20 cellular contexts compared by ENCODE assay signal in the genomic region with DNA sequence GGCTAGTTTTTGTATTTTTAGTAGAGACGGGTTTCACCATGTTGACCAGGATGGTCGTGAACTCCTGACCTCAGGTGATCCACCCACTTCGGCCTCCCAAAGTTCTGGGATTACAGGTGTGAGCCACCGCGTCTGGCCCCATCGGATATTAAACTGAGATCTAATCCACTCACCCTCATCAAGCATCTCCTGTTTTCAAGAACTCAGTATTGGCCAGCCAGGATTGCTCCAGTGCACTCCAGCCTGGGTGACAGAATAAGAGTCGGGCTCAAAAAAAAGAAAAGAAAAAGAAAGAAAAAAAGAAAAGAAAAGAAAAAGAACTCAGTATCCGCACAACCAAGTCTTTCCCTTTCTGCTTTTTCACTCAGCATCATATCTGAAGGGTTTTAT.
A peak's percentile ranks its signal among the peaks of the same experiment; 100 is the strongest.
DNase-seq lines count a peak whose midpoint lies in the region; ATAC-seq and TF ChIP-seq lines count a peak whose summit lies in the region.
"Had no signal": no experiment of that assay in that cellular context is flagged by ENCODE, and none has a peak within 500 bp of the region (broad histone marks: within the 10 kb centered on the region; RNA-seq: fewer than 3 reads in every experiment).

No MANE protein-coding gene starts in this region.

- no peak for TF ChIP-seq RAD21 in SK-N-SH (IDR thresholded peaks at IDR 0.05; ENCODE audit: low read length)

- H3K9me3 ChIP-seq in CD8-positive, alpha-beta memory T cell (ENCODE audit: low read length), result no peaks in the 10 kb centered on the region
- H3K9me3 ChIP-seq in SK-N-SH, result no peaks in the 10 kb centered on the region
- H3K9me3 ChIP-seq: MG63 had no signal

- TF ChIP-seq EP300 in SK-N-SH (IDR thresholded peaks at IDR 0.05; ENCODE audit: borderline replicate concordance in 1 of 2, low read depth in 1 of 2, low read length in 1 of 2), result no peak

- no peaks in the 10 kb centered on the region for H4K20me1 ChIP-seq in SK-N-SH (ENCODE audit: insufficient read depth)

- no peaks in the 10 kb centered on the region for H3K27me3 Mint-ChIP-seq in CD8-positive, alpha-beta memory T cell
- H3K27me3 Mint-ChIP-seq: stimulated activated naive CD8-positive, alpha-beta T cell treated with anti-CD3 and anti-CD28 coated beads, Interleukin-15, amount 100 ng/mL, for 72 hours; T-helper 17 cell had no signal

- peaks cover 0 to 2% (median 0%) of the 10 kb centered on the region in 3 donors for H3K4me1 Mint-ChIP-seq in CD8-positive, alpha-beta memory T cell
- H3K4me1 Mint-ChIP-seq: naive thymus-derived CD8-positive, alpha-beta T cell; stimulated activated naive CD8-positive, alpha-beta T cell treated with anti-CD3 and anti-CD28 coated beads, Interleukin-15, amount 100 ng/mL, for 72 hours; T-helper 17 cell had no signal

- H3K27me3 ChIP-seq in CD8-positive, alpha-beta memory T cell (ENCODE audit: insufficient read depth, low read length, poor library complexity, severe bottlenecking), result no peaks in the 10 kb centered on the region
- H3K27me3 ChIP-seq in SK-N-SH (ENCODE audit: insufficient read depth) (no peaks in the 10 kb centered on the region), dorsolateral prefrontal cortex (peaks cover 0 to 7% (median 0%) of the 10 kb centered on the region in 45 donors)
- H3K27me3 ChIP-seq: MG63 had no signal

- TF ChIP-seq CTCF in SK-N-SH (IDR thresholded peaks at IDR 0.05) (no peak), dorsolateral prefrontal cortex (IDR thresholded peaks at IDR 0.05 in 54 of 56, conservative IDR thresholded peaks at IDR 0.05 in 2 of 56; ENCODE audit: low read depth in 1 of 56, partially characterized antibody in 56 of 56) (no peak)

- peak; percentile 60 for ATAC-seq in sciatic nerve
- no peak for ATAC-seq in HG03159 (IDR thresholded peaks at IDR 0.05; ENCODE audit: unreplicated experiment)
- ATAC-seq: naive thymus-derived CD8-positive, alpha-beta T cell; stimulated activated naive CD8-positive, alpha-beta T cell treated with anti-CD3 and anti-CD28 coated beads, Interleukin-15, amount 100 ng/mL, for 72 hours; T-helper 17 cell had no signal

- DNase-seq in CD8-positive, alpha-beta memory T cell, result no peak
- DNase-seq in SK-N-SH, result no peak
- no peak for DNase-seq in dorsolateral prefrontal cortex
- DNase-seq in sciatic nerve (ENCODE audit: low spot score), result no peak
- no peak for DNase-seq in NK-92 (lab: John Stamatoyannopoulos, UW; ENCODE audit: unreplicated experiment)
- no peak for DNase-seq in superior temporal gyrus (ENCODE audit: extremely low spot score)
- no peak for DNase-seq in MV-4-11 (lab: John Stamatoyannopoulos, UW)
- DNase-seq: activated CD4-positive, alpha-beta T cell treated with anti-CD3 and anti-CD28 coated beads, Interleukin-2, amount 50 U/mL, for 4 hours; activated T-cell treated with anti-CD3 and anti-CD28 coated beads for 4 hours; MG63; NCI-H1694 treated with DMSO at 0.1 percent for 48 hours; SIG-M5; small intestine; stimulated activated CD4-positive, alpha-beta T cell treated with anti-CD3 and anti-CD28 coated beads, Interleukin-4, amount 100 ng/mL, for 1 hour; stimulated activated naive CD8-positive, alpha-beta T cell treated with anti-CD3 and anti-CD28 coated beads, Interleukin-15, amount 100 ng/mL, for 72 hours; T-helper 17 cell had no signal

- H3K4me1 ChIP-seq in CD8-positive, alpha-beta memory T cell (ENCODE audit: insufficient read depth, low read length), result no peaks in the 10 kb centered on the region
- no peaks in the 10 kb centered on the region for H3K4me1 ChIP-seq in SK-N-SH (ENCODE audit: control insufficient read depth in 1 of 2, insufficient read depth in 2 of 2, low read depth in 1 of 2, low read length in 1 of 2)
- H3K4me1 ChIP-seq: parathyroid adenoma had no signal

- H3K27ac ChIP-seq in CD8-positive, alpha-beta memory T cell (ENCODE audit: low read depth, low read length), result no peak overlapping the region
- no peak overlapping the region for H3K27ac ChIP-seq in SK-N-SH (ENCODE audit: low read depth in 2 of 2, low read length in 1 of 2)
- peak overlapping the region in 1 of 59 donors; percentile 49 for H3K27ac ChIP-seq in dorsolateral prefrontal cortex
- H3K27ac ChIP-seq: parathyroid adenoma had no signal

- CTCF ChIA-PET in CD8-positive, alpha-beta memory T cell (lab: Charles Lee), result no interaction called here
- CTCF ChIA-PET in SK-N-SH (lab: Yijun Ruan, JAX), result interaction anchor here (0.7 to 2.7 kb wide), 2 partner anchors 16 to 52 kb away, joined by 3 to 9 read pairs; no protein-coding TSS in a partner anchor

- H3K4me3 Mint-ChIP-seq in CD8-positive, alpha-beta memory T cell, result peak overlapping the region in 5 of 7 donors; percentile 82 to 91 (median 87)
- H3K4me3 Mint-ChIP-seq: stimulated activated naive CD8-positive, alpha-beta T cell treated with anti-CD3 and anti-CD28 coated beads, Interleukin-15, amount 100 ng/mL, for 72 hours; T-helper 17 cell had no signal

- no peak overlapping the region; the same call in 1 of the 2 replicates for H2AFZ ChIP-seq in SK-N-SH (ENCODE audit: low read depth)
- H2AFZ ChIP-seq: parathyroid adenoma had no signal

- no peak overlapping the region for H3K4me3 ChIP-seq in CD8-positive, alpha-beta memory T cell (ENCODE audit: low read length)
- H3K4me3 ChIP-seq in SK-N-SH (ENCODE audit: low read depth in 2 of 2, low read length in 1 of 2), result peak overlapping the region; percentile 29 to 51
- H3K4me3 ChIP-seq in dorsolateral prefrontal cortex, result peak overlapping the region in 40 of 59 donors; percentile 3 to 61 (median 38)
- H3K4me3 ChIP-seq: MG63 had no signal

- H3K4me2 ChIP-seq in SK-N-SH, result peak overlapping the region; percentile 66

- no peaks in the 10 kb centered on the region for H3K36me3 Mint-ChIP-seq in CD8-positive, alpha-beta memory T cell

- H3K27ac Mint-ChIP-seq in CD8-positive, alpha-beta memory T cell, result peak overlapping the region in 1 of 8 donors; percentile 28
- H3K27ac Mint-ChIP-seq: stimulated activated naive CD8-positive, alpha-beta T cell treated with anti-CD3 and anti-CD28 coated beads, Interleukin-15, amount 100 ng/mL, for 72 hours; T-helper 17 cell had no signal

- WGBS in SK-N-SH (ENCODE audit: low lambda C conversion rate), result 38% methylated on average over 8 of the region's 8 CpGs

- H3K9ac ChIP-seq in SK-N-SH, result no peak overlapping the region
- H3K9ac ChIP-seq: parathyroid adenoma had no signal

- H3K79me2 ChIP-seq in SK-N-SH (ENCODE audit: insufficient read depth), result no peaks in the 10 kb centered on the region
- H3K79me2 ChIP-seq: parathyroid adenoma had no signal

- POLR2A ChIA-PET in CD8-positive, alpha-beta memory T cell (lab: Charles Lee), result no interaction called here
- POLR2A ChIA-PET in SK-N-SH (lab: Yijun Ruan, JAX), result no interaction called here

- H3K9me3 Mint-ChIP-seq in CD8-positive, alpha-beta memory T cell, result no peaks in the 10 kb centered on the region
- H3K9me3 Mint-ChIP-seq: stimulated activated naive CD8-positive, alpha-beta T cell treated with anti-CD3 and anti-CD28 coated beads, Interleukin-15, amount 100 ng/mL, for 72 hours had no signal

- no peaks in the 10 kb centered on the region for H3F3A ChIP-seq in SK-N-SH (replicated peaks; ENCODE audit: insufficient read depth)

- H3K36me3 ChIP-seq in CD8-positive, alpha-beta memory T cell (ENCODE audit: insufficient read depth, low read length), result no peaks in the 10 kb centered on the region
- H3K36me3 ChIP-seq in SK-N-SH (replicated peaks in 1 of 2; ENCODE audit: control insufficient read depth in 1 of 2, insufficient read depth in 2 of 2, low read length in 1 of 2), result no peaks in the 10 kb centered on the region
- H3K36me3 ChIP-seq: MG63, WERI-Rb-1 had no signal

- H3K9me2 ChIP-seq in SK-N-SH, result no peaks in the 10 kb centered on the region

- intact Hi-C loops in dorsolateral prefrontal cortex (cut with DNase I), result no loop called here
- intact Hi-C loops in sciatic nerve (cut with DNase I), result no loop called here

TF ChIP-seq in SK-N-SH, 30 proteins besides CTCF, POLR2A, EP300 and RAD21 (continues in another document):
- TF ChIP-seq JUND (IDR thresholded peaks at IDR 0.05) (no peak), RXRA (IDR thresholded peaks at IDR 0.05; ENCODE audit: borderline replicate concordance, low read depth) (no peak), EZH2phosphoT487 (IDR thresholded peaks at IDR 0.05; ENCODE audit: borderline replicate concordance, low read depth) (no peak), POLR2AphosphoS5 (IDR thresholded peaks at IDR 0.05; ENCODE audit: low read depth, low read length) (no peak), MEF2A (IDR thresholded peaks at IDR 0.05; ENCODE audit: borderline replicate concordance, low read depth) (no peak), FOSL2 (IDR thresholded peaks at IDR 0.05; ENCODE audit: borderline replicate concordance, low read depth) (no peak), GATA2 (CRISPR knock-in tag; IDR thresholded peaks at IDR 0.05) (no peak), SIN3A (IDR thresholded peaks at IDR 0.05; ENCODE audit: borderline replicate concordance, low read depth, low read length) (no peak), NFIC (IDR thresholded peaks at IDR 0.05; ENCODE audit: borderline replicate concordance) (no peak), TAF1 (IDR thresholded peaks at IDR 0.05; ENCODE audit: borderline replicate concordance, low read depth, low read length) (no peak)
- TF ChIP-seq, protein P1, sequence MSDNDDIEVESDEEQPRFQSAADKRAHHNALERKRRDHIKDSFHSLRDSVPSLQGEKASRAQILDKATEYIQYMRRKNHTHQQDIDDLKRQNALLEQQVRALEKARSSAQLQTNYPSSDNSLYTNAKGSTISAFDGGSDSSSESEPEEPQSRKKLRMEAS (IDR thresholded peaks at IDR 0.05; ENCODE audit: low read depth), result no peak
- TF ChIP-seq, protein P2, sequence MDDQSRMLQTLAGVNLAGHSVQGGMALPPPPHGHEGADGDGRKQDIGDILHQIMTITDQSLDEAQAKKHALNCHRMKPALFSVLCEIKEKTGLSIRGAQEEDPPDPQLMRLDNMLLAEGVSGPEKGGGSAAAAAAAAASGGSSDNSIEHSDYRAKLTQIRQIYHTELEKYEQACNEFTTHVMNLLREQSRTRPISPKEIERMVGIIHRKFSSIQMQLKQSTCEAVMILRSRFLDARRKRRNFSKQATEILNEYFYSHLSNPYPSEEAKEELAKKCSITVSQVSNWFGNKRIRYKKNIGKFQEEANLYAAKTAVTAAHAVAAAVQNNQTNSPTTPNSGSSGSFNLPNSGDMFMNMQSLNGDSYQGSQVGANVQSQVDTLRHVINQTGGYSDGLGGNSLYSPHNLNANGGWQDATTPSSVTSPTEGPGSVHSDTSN (IDR thresholded peaks at IDR 0.05), result no peak
- TF ChIP-seq, protein P3, sequence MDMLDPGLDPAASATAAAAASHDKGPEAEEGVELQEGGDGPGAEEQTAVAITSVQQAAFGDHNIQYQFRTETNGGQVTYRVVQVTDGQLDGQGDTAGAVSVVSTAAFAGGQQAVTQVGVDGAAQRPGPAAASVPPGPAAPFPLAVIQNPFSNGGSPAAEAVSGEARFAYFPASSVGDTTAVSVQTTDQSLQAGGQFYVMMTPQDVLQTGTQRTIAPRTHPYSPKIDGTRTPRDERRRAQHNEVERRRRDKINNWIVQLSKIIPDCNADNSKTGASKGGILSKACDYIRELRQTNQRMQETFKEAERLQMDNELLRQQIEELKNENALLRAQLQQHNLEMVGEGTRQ (IDR thresholded peaks at IDR 0.05; ENCODE audit: borderline replicate concordance, low read depth, low read length), result no peak
